In the genomic region with DNA sequence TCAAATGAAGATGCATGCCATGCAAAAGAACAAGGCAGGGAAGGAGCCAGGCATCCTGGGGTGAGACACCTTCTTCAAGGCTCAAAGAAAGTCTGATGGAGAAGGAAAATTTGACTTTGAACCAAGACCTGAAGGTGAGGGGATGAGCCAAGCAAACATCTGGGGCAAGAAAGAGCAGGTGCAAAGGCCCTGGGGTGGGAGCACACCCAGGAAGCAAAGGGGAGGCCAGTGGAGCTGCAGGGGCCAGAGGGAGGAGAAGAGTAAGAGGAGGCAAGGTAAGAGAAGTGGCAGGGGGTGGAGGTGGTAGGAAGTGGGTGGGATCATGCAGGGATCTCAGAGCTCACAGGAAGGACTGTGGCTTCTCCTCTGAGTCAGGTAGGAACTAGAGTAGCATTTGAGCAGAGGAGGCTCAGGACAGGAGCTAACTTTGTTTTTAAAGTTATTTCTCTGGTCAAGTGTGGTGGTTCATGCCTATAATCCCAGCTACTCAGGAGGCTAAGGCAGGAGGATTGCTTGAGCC, we compare ENCODE assay signal across 10 cellular contexts. TPM values are rescaled to one million over a fixed set of nuclear protein-coding genes. Genes with fewer than 3 reads are reported as not detected.
"Had no signal": no experiment of that assay in that cellular context is flagged by ENCODE, and none has a peak within 500 bp of the region (broad histone marks: within the 10 kb centered on the region; RNA-seq: fewer than 3 reads in every experiment).

No MANE protein-coding gene starts in this region.

- H3K4me1 Mint-ChIP-seq: GM23338 had no signal

- FAIRE-seq: H1, H54 had no signal

- H3K4me3 ChIP-seq: GM23338 had no signal

- DNase-seq: H9, HCEC 1CT, HFFc6, IMR-90, KBM-7 had no signal

- H3K27ac ChIP-seq: HL-60 had no signal

- H2AFZ ChIP-seq: GM23338 had no signal

- H3K4me2 ChIP-seq: GM23338 had no signal

- ATAC-seq: GM23338 had no signal

- H3K27ac Mint-ChIP-seq: GM23338, HFFc6 had no signal

- H3K4me3 Mint-ChIP-seq: GM23338, H9, HFFc6 had no signal

- H3K9me3 Mint-ChIP-seq: H9 had no signal

RNA-seq across cellular contexts. Expression of a gene that starts 49.6 kb away (rescaled TPM):
- total RNA-seq: HT1080 had no signal

RNA-seq across cellular contexts. Expression of a gene that starts 51.2 kb away (rescaled TPM):
- total RNA-seq: H9, HFFc6, HT1080, IMR-90 had no signal
- polyA plus RNA-seq: IMR-90 had no signal
